ENCODE assay signal across 21 cellular contexts in genomic region chr3:52086461-52086860, GRCh38. TPM values are rescaled to one million over a fixed set of nuclear protein-coding genes. Genes with fewer than 3 reads are reported as not detected.
DNase-seq lines count a peak whose midpoint lies in the region; ATAC-seq, FAIRE-seq and TF ChIP-seq lines count a peak whose summit lies in the region.
"Had no signal": no experiment of that assay in that cellular context is flagged by ENCODE, and none has a peak within 500 bp of the region (broad histone marks: within the 10 kb centered on the region; RNA-seq: fewer than 3 reads in every experiment).

No MANE protein-coding gene starts in this region.

- TF ChIP-seq POLR2A in GM12891 (IDR thresholded peaks at IDR 0.05; ENCODE audit: low read depth, low read length) (no peak), GM12878 (IDR thresholded peaks at IDR 0.05; ENCODE audit: low read depth, low read length) (no peak)

- RAD21 ChIA-PET in GM12878 (lab: Charles Lee; ENCODE audit: unreplicated experiment) = interaction anchor here (0.9 to 3.1 kb wide), 3 partner anchors 32 to 85 kb away, joined by 4 to 18 read pairs (median 4); no protein-coding TSS in a partner anchor

- TF ChIP-seq CTCF in CD14-positive monocyte (IDR thresholded peaks at IDR 0.05) = no peak
- no peak for TF ChIP-seq CTCF in GM12878 (IDR thresholded peaks at IDR 0.05 in 2 of 3, conservative IDR thresholded peaks at IDR 0.05 in 1 of 3; ENCODE audit: control insufficient read depth in 2 of 3, extremely low read depth in 1 of 3, insufficient read depth in 1 of 3, low read depth in 3 of 3, low read length in 3 of 3)

- no peak overlapping the region for H3K4me3 Mint-ChIP-seq in CD14-positive monocyte
- H3K4me3 Mint-ChIP-seq in natural killer cell treated with Interleukin-12 subunit alpha and Interleukin-12 subunit beta and Interleukin-15 and Interleukin-18, amount 100 ng/mL, for 72 hours = peak overlapping the region; percentile 42
- H3K4me3 Mint-ChIP-seq: H9 had no signal

- H3K27me3 ChIP-seq in GM12878 (replicated peaks in 1 of 2; ENCODE audit: control insufficient read depth in 2 of 2, insufficient read depth in 2 of 2, low read length in 1 of 2) = no peaks in the 10 kb centered on the region
- H3K27me3 ChIP-seq: dorsolateral prefrontal cortex, esophagus muscularis mucosa, MG63, thyroid gland had no signal

- 92% methylated on average over 6 of the region's 6 CpGs for WGBS in GM12878 (ENCODE audit: insufficient coverage, insufficient replicate concordance, low lambda C conversion rate, missing lambda C conversion rate)

- H3K4me1 ChIP-seq in GM12878 (ENCODE audit: control insufficient read depth, insufficient read depth, low read length) = peaks cover 25% of the 10 kb centered on the region

- 0 out of 2 replicates have a peak overlapping the region, but pooled peaks have one; percentile 12 for H3K4me2 ChIP-seq in GM12878 (ENCODE audit: control insufficient read depth, insufficient read depth)

- H4K20me1 ChIP-seq in GM12878 (ENCODE audit: control insufficient read depth, insufficient read depth) = no peaks in the 10 kb centered on the region

- DNase-seq in CD14-positive monocyte (ENCODE audit: low spot score) = no peak
- no peak for DNase-seq in GM12891 (ENCODE audit: insufficient read length, low spot score)
- no peak for DNase-seq in GM12878 (ENCODE audit: low read depth, low spot score)
- DNase-seq in natural killer cell treated with Interleukin-12 subunit alpha and Interleukin-12 subunit beta and Interleukin-15 and Interleukin-18, amount 100 ng/mL, for 72 hours (ENCODE audit: low spot score) = peak; percentile 13
- DNase-seq in left colon = no peak
- DNase-seq in NAMALWA (ENCODE audit: low spot score) = no peak
- DNase-seq: dorsolateral prefrontal cortex; H9; head of caudate nucleus; MG63; NCI-H1694 treated with DMSO at 0.1 percent for 48 hours; SHP77; stimulated activated CD4-positive, alpha-beta T cell treated with anti-CD3 and anti-CD28 coated beads, Interleukin-4, amount 100 ng/mL, for 1 hour; T-helper 9 cell; thyroid gland had no signal

- H3K9me3 ChIP-seq in GM12878 (replicated peaks; ENCODE audit: control insufficient read depth, insufficient read depth, low read length) = no peaks in the 10 kb centered on the region
- H3K9me3 ChIP-seq: esophagus muscularis mucosa, MG63, thyroid gland had no signal

- CTCF ChIA-PET in GM12878 (lab: Yijun Ruan, JAX) = interaction anchor here (0.6 to 2.9 kb wide), 7 partner anchors 10 to 85 kb away, joined by 3 to 10 read pairs (median 6); no protein-coding TSS in a partner anchor

- ATAC-seq in GM12878 = no peak
- ATAC-seq in natural killer cell treated with Interleukin-12 subunit alpha and Interleukin-12 subunit beta and Interleukin-15 and Interleukin-18, amount 100 ng/mL, for 72 hours = peak in 1 of 2 donors; percentile 24
- no peak for ATAC-seq in HG02885 (IDR thresholded peaks at IDR 0.05; ENCODE audit: poor library complexity, unreplicated experiment)
- ATAC-seq in left colon = no peak
- ATAC-seq in HG03108 (IDR thresholded peaks at IDR 0.05; ENCODE audit: unreplicated experiment) = no peak

- peak overlapping the region in 6 of 7 donors; percentile 78 to 92 (median 88) for H3K27ac Mint-ChIP-seq in CD14-positive monocyte
- peak overlapping the region; percentile 75 to 92 for H3K27ac Mint-ChIP-seq in natural killer cell treated with Interleukin-12 subunit alpha and Interleukin-12 subunit beta and Interleukin-15 and Interleukin-18, amount 100 ng/mL, for 72 hours

- peak overlapping the region; percentile 58 for H3K27ac ChIP-seq in GM12878 (ENCODE audit: control insufficient read depth, insufficient read depth)
- H3K27ac ChIP-seq: dorsolateral prefrontal cortex, esophagus muscularis mucosa had no signal

- H3K36me3 Mint-ChIP-seq in CD14-positive monocyte = peaks cover 7 to 24% of the 10 kb centered on the region in 2 donors
- H3K36me3 Mint-ChIP-seq in natural killer cell treated with Interleukin-12 subunit alpha and Interleukin-12 subunit beta and Interleukin-15 and Interleukin-18, amount 100 ng/mL, for 72 hours = no peaks in the 10 kb centered on the region

- no peak for TF ChIP-seq RAD21 in GM12878 (IDR thresholded peaks at IDR 0.05; ENCODE audit: insufficient read depth, low read depth, low read length)

- intact Hi-C loops in CD14-positive monocyte (cut with micrococcal nuclease) = no loop called here
- intact Hi-C loops in GM12878 (cut with micrococcal nuclease; ENCODE audit: unreplicated experiment) = no loop called here
- intact Hi-C loops in left colon (cut with DNase I, micrococcal nuclease) = no loop called here

- SMC1A ChIA-PET in GM12878 (lab: Charles Lee; ENCODE audit: uncharacterized antibody, unreplicated experiment) = interaction anchor here (1.0 to 1.5 kb wide), 5 partner anchors 15 to 84 kb away, joined by 3 to 6 read pairs (median 3); no protein-coding TSS in a partner anchor

- peaks cover 48% of the 10 kb centered on the region for H3K4me1 Mint-ChIP-seq in CD14-positive monocyte
- H3K4me1 Mint-ChIP-seq in natural killer cell treated with Interleukin-12 subunit alpha and Interleukin-12 subunit beta and Interleukin-15 and Interleukin-18, amount 100 ng/mL, for 72 hours (ENCODE audit: low read depth in 2 of 2) = peaks cover 26 to 35% of the 10 kb centered on the region in 2 donors

- in situ Hi-C loops in GM12878 (cut with MboI) = no loop called here

- H3K36me3 ChIP-seq in GM12878 (ENCODE audit: control insufficient read depth in 2 of 2, insufficient read depth in 2 of 2, low read length in 1 of 2) = no peaks in the 10 kb centered on the region; a peak in 2 of 4 replicates
- H3K36me3 ChIP-seq: esophagus muscularis mucosa, MG63, thyroid gland had no signal

- H3K9me3 Mint-ChIP-seq in CD14-positive monocyte = no peaks in the 10 kb centered on the region
- H3K9me3 Mint-ChIP-seq in natural killer cell treated with Interleukin-12 subunit alpha and Interleukin-12 subunit beta and Interleukin-15 and Interleukin-18, amount 100 ng/mL, for 72 hours = no peaks in the 10 kb centered on the region
- H3K9me3 Mint-ChIP-seq: H9 had no signal

- BruUV-seq in GM12878 (replicated peaks; lab: Mats Ljungman, UMichigan) = no TSS peak

- FAIRE-seq in GM12891 (lab: Jason Lieb, UNC) = peak; percentile 82
- no peak for FAIRE-seq in GM12878 (lab: Jason Lieb, UNC)
- FAIRE-seq: astrocyte, GM18507, islet of Langerhans had no signal

- no peak overlapping the region for H3K4me3 ChIP-seq in GM12878
- H3K4me3 ChIP-seq: dorsolateral prefrontal cortex, esophagus muscularis mucosa, MG63, thyroid gland had no signal

- H2AFZ ChIP-seq in GM12878 (ENCODE audit: control insufficient read depth, low read depth, low read length) = no peak overlapping the region

- no peaks in the 10 kb centered on the region for H3K79me2 ChIP-seq in GM12878 (ENCODE audit: control insufficient read depth, insufficient read depth, low read length)

- TF ChIP-seq EP300 in GM12878 (IDR thresholded peaks at IDR 0.05; ENCODE audit: borderline replicate concordance in 1 of 2, control insufficient read depth in 1 of 2, low read depth in 2 of 2, low read length in 2 of 2) = no peak

- POLR2A ChIA-PET in GM12878 (lab: Charles Lee) = interaction anchor here (0.6 to 1.6 kb wide), 3 partner anchors 50 to 103 kb away, joined by 3 to 5 read pairs (median 4); partner anchors contain the start of gene ACY1

- H3K27me3 Mint-ChIP-seq in CD14-positive monocyte (ENCODE audit: low read depth in 3 of 3) = no peaks in the 10 kb centered on the region
- no peaks in the 10 kb centered on the region for H3K27me3 Mint-ChIP-seq in natural killer cell treated with Interleukin-12 subunit alpha and Interleukin-12 subunit beta and Interleukin-15 and Interleukin-18, amount 100 ng/mL, for 72 hours

- no peak overlapping the region for H3K9ac ChIP-seq in GM12878 (ENCODE audit: control insufficient read depth, insufficient read depth, low read length)

TF ChIP-seq in GM12891, 5 proteins besides CTCF, POLR2A, EP300 and RAD21:
- TF ChIP-seq POU2F2 (IDR thresholded peaks at IDR 0.05; ENCODE audit: low read depth, low read length) = no peak
- no peak for TF ChIP-seq PAX5 (IDR thresholded peaks at IDR 0.05; ENCODE audit: insufficient read depth, low read length, severe bottlenecking)
- no peak for TF ChIP-seq SPI1 (IDR thresholded peaks at IDR 0.05; ENCODE audit: low read depth, low read length)
- TF ChIP-seq POLR2AphosphoS5 (IDR thresholded peaks at IDR 0.05; ENCODE audit: low read depth, low read length) = no peak
- TF ChIP-seq TAF1 (IDR thresholded peaks at IDR 0.05; ENCODE audit: low read depth, low read length) = no peak
TF ChIP-seq in GM12891: peak in this region for 0.

RNA-seq across cellular contexts. Expression of gene DUSP7, which starts 30.1 kb away (rescaled TPM):
- polyA plus RNA-seq in CD14-positive monocyte (1 to 10 TPM; 2.8 to 3.9 TPM), GM12878 (2011; rRNA removed) (9.7 and 17.0 TPM in 2 replicates), GM12878 (2014; fragmentation: Illumina TruSeq; extraction: Trizol) (4.8 and 10.3 TPM in 2 replicates), GM12878 (2014; fragmentation: Nextera tagmentation; extraction: Ambion mirVana) (under 1 TPM; 0.73 to 0.82 TPM), GM12878 (2014; rRNA removed) (16.1 and 18.2 TPM in 2 replicates), GM12878 (2016; fragmentation: Nextera tagmentation; extraction: Ambion mirVana) (1 to 10 TPM; 1.7 TPM)
- 4.1 TPM for polyA plus RNA-seq in GM12891 (2012; ENCODE audit: low read depth, missing spikeins)
- 27.3 and 28.8 TPM in 2 replicates for total RNA-seq in GM12878 (2013; cell fraction: nucleolus; rRNA removed)
- total RNA-seq in GM12878 (2014; rRNA removed) (13.0 TPM in 2 replicates), GM12878 (2014; rRNA removed; fragmentation: Illumina TruSeq; extraction: Trizol) (4.9 and 5.5 TPM in 2 replicates), GM12878 (2021) (16.0 and 17.5 TPM in 2 replicates), left colon (1 to 10 TPM; 7.4 to 9.1 TPM)
- 2.5 TPM for polyA plus RNA-seq in GM12878 (2011; ENCODE audit: low read depth)
- 24.2 and 27.7 TPM in 2 replicates for polyA plus RNA-seq in GM12878 (2011; cell fraction: cytosol; rRNA removed)
- polyA plus RNA-seq in GM12878 (2011; cell fraction: nucleus; rRNA removed) = 37.1 and 37.4 TPM in 2 replicates
- 5.4 and 6.3 TPM in 2 replicates for polyA plus RNA-seq in GM12878 (2012)
- 32.2 and 48.1 TPM in 2 replicates for polyA minus RNA-seq in GM12878 (2011; rRNA and poly(A)+ RNA removed)
- polyA minus RNA-seq in GM12878 (2011; cell fraction: cytosol; rRNA and poly(A)+ RNA removed) = 17.5 and 17.6 TPM in 2 replicates
- 28.3 and 42.2 TPM in 2 replicates for polyA minus RNA-seq in GM12878 (2011; cell fraction: nucleus; rRNA and poly(A)+ RNA removed)
- total RNA-seq in natural killer cell treated with Interleukin-12 subunit alpha and Interleukin-12 subunit beta and Interleukin-15 and Interleukin-18, amount 100 ng/mL, for 72 hours = 10 to 100 TPM; 19.4 to 31.0 TPM
